ENCODE assay signal across 8 cellular contexts in genomic region chr2:64839844-64840243, GRCh38.
DNase-seq lines count a peak whose midpoint lies in the region; ATAC-seq, FAIRE-seq and TF ChIP-seq lines count a peak whose summit lies in the region.
"Had no signal": no experiment of that assay in that cellular context is flagged by ENCODE, and none has a peak within 500 bp of the region (broad histone marks: within the 10 kb centered on the region; RNA-seq: fewer than 3 reads in every experiment).

No MANE protein-coding gene starts in this region.

- no TSS peak for BruUV-seq in HepG2 (replicated peaks; lab: Mats Ljungman, UMichigan)

- H3K4me2 ChIP-seq in HepG2 (ENCODE audit: low read depth, low read length): peak overlapping the region; percentile 32

- DNase-seq in NAMALWA (ENCODE audit: low spot score): peak; percentile 75
- no peak for DNase-seq in HepG2 (ENCODE audit: low spot score)
- DNase-seq in NCI-H1436 treated with DMSO at 0.1 percent for 48 hours (lab: John Stamatoyannopoulos, UW): no peak
- no peak for DNase-seq in cortex of kidney (lab: John Stamatoyannopoulos, UW)
- no peak for DNase-seq in chondrocyte (ENCODE audit: low spot score)

- ATAC-seq in GM18867 (IDR thresholded peaks at IDR 0.05; ENCODE audit: unreplicated experiment): peak; percentile 87
- peak; percentile 84 for ATAC-seq in HG02571 (IDR thresholded peaks at IDR 0.05; ENCODE audit: unreplicated experiment)
- peak; percentile 41 for ATAC-seq in HepG2

- no peak overlapping the region for H3K9ac ChIP-seq in HepG2 (ENCODE audit: insufficient read depth, low read depth, low read length)

- POLR2A ChIA-PET in HepG2 (lab: Yijun Ruan, JAX): no interaction called here

- no peaks in the 10 kb centered on the region for H3K79me2 ChIP-seq in HepG2 (ENCODE audit: insufficient read depth, low read length)

- no peaks in the 10 kb centered on the region for H4K20me1 ChIP-seq in HepG2 (ENCODE audit: insufficient read depth, low read length)

- no peaks in the 10 kb centered on the region for H3K36me3 ChIP-seq in HepG2 (replicated peaks in 1 of 2; ENCODE audit: control insufficient read depth in 1 of 2, insufficient read depth in 2 of 2, low read length in 2 of 2)

- H3K9me3 Mint-ChIP-seq in chondrocyte (ENCODE audit: low read depth): no peaks in the 10 kb centered on the region

- peaks cover 45% of the 10 kb centered on the region for H3K4me1 ChIP-seq in HepG2 (ENCODE audit: insufficient read depth, low read length)

- no peaks in the 10 kb centered on the region for H3K9me3 ChIP-seq in HepG2 (ENCODE audit: low read length)

- intact Hi-C loops in HepG2 (cut with micrococcal nuclease; ENCODE audit: unreplicated experiment): no loop called here

- H3K4me3 Mint-ChIP-seq in chondrocyte (ENCODE audit: unreplicated experiment): no peak overlapping the region

- no peak overlapping the region for H3K4me3 ChIP-seq in HepG2 (replicated peaks in 1 of 3; ENCODE audit: insufficient read depth in 1 of 3, low read depth in 2 of 3, low read length in 3 of 3)

- no peaks in the 10 kb centered on the region for H3K36me3 Mint-ChIP-seq in chondrocyte (ENCODE audit: low read depth)

- TF ChIP-seq EP300 in HepG2 (IDR thresholded peaks at IDR 0.05; ENCODE audit: low read depth in 2 of 2, low read length in 2 of 2): no peak
- TF ChIP-seq EP300 in HepG2 (CRISPR knock-in tag; IDR thresholded peaks at IDR 0.05; ENCODE audit: borderline replicate concordance): no peak

- H3K27me3 Mint-ChIP-seq in chondrocyte (ENCODE audit: low read depth): no peaks in the 10 kb centered on the region

- TF ChIP-seq RAD21 in HepG2 (CRISPR knock-in tag; IDR thresholded peaks at IDR 0.05): no peak

- H3K4me1 Mint-ChIP-seq in chondrocyte (ENCODE audit: low read depth): peaks cover 24% of the 10 kb centered on the region

- no peak overlapping the region for H3K27ac ChIP-seq in HepG2 (ENCODE audit: extremely low read length, insufficient read depth, low read length)

- TF ChIP-seq POLR2A in HepG2 (IDR thresholded peaks at IDR 0.05; ENCODE audit: insufficient read depth in 1 of 2, low read depth in 2 of 2, low read length in 2 of 2): no peak

- H2AFZ ChIP-seq in HepG2 (ENCODE audit: low read length): no peak overlapping the region

- TF ChIP-seq CTCF in HepG2 (CRISPR knock-in tag; IDR thresholded peaks at IDR 0.05): no peak
- no peak for TF ChIP-seq CTCF in chondrocyte (IDR thresholded peaks at IDR 0.05)

- CTCF ChIA-PET in HepG2 (lab: Yijun Ruan, JAX; ENCODE audit: low intra/inter-chr PET ratio, low total read pairs): no interaction called here

- no peak for FAIRE-seq in HepG2 (lab: Jason Lieb, UNC)
- FAIRE-seq: TTC549 had no signal

- in situ Hi-C loops in HepG2 (cut with HindIII; ENCODE audit: extremely low pct_ligation_motif_present, low pct_unique_long_range_greater_than_20kb): no loop called here

- no peak overlapping the region for H3K27ac Mint-ChIP-seq in chondrocyte (ENCODE audit: unreplicated experiment)

- peaks cover 0 to 1% of the 10 kb centered on the region in 2 experiments; a peak in 3 of 5 replicates for H3K27me3 ChIP-seq in HepG2 (ENCODE audit: control insufficient read depth in 1 of 2, insufficient read depth in 2 of 2, low read length in 2 of 2)

- WGBS in HepG2 (ENCODE audit: low lambda C conversion rate): 11% methylated on average over 6 of the region's 6 CpGs

TF ChIP-seq in HepG2, 621 proteins besides CTCF, POLR2A, EP300 and RAD21:
- TF ChIP-seq CERS6 (CRISPR knock-in tag; IDR thresholded peaks at IDR 0.05): no peak
- TF ChIP-seq ZNF563 (CRISPR knock-in tag; IDR thresholded peaks at IDR 0.05): no peak
- TF ChIP-seq SNAPC2 (CRISPR knock-in tag; IDR thresholded peaks at IDR 0.05): no peak
- no peak for TF ChIP-seq MYC (CRISPR knock-in tag; IDR thresholded peaks at IDR 0.05; ENCODE audit: borderline replicate concordance)
- peak; percentile 66 for TF ChIP-seq USF2 (IDR thresholded peaks at IDR 0.05; ENCODE audit: low read depth, low read length)
- peak; percentile 61; the same call in 1 of the 2 replicates for TF ChIP-seq USF2 (CRISPR knock-in tag; IDR thresholded peaks at IDR 0.05; ENCODE audit: borderline replicate concordance)
- TF ChIP-seq GABPA (IDR thresholded peaks at IDR 0.05; ENCODE audit: low read depth, low read length): no peak
- peak; percentile 14; the same call in 1 of the 2 replicates for TF ChIP-seq GABPA (CRISPR knock-in tag; IDR thresholded peaks at IDR 0.05; ENCODE audit: low read depth)
- TF ChIP-seq TARDBP (CRISPR knock-in tag; IDR thresholded peaks at IDR 0.05): no peak
- no peak for TF ChIP-seq ZNF446 (CRISPR knock-in tag; IDR thresholded peaks at IDR 0.05)
- TF ChIP-seq MTF2 (CRISPR knock-in tag; IDR thresholded peaks at IDR 0.05; ENCODE audit: borderline replicate concordance): no peak
- 0 out of 4 replicates have a peak, but pooled peaks of 1 of the 2 experiments have one; percentile 6 for TF ChIP-seq MAFK (conservative IDR thresholded peaks at IDR 0.05 in 1 of 2, IDR thresholded peaks at IDR 0.05 in 1 of 2; ENCODE audit: low read length in 2 of 2)
- TF ChIP-seq ZFAT (CRISPR knock-in tag; conservative IDR thresholded peaks at IDR 0.05): no peak
- TF ChIP-seq NFYC (CRISPR knock-in tag; IDR thresholded peaks at IDR 0.05): 0 out of 2 replicates have a peak, but pooled peaks have one; percentile 33
- no peak for TF ChIP-seq MAZ (IDR thresholded peaks at IDR 0.05; ENCODE audit: borderline replicate concordance, low read depth, low read length)
- 0 out of 2 replicates have a peak, but pooled peaks have one; percentile 27 for TF ChIP-seq MAZ (CRISPR knock-in tag; IDR thresholded peaks at IDR 0.05; ENCODE audit: low read depth)
